2 cellular contexts compared by ENCODE assay signal in the genomic region with DNA sequence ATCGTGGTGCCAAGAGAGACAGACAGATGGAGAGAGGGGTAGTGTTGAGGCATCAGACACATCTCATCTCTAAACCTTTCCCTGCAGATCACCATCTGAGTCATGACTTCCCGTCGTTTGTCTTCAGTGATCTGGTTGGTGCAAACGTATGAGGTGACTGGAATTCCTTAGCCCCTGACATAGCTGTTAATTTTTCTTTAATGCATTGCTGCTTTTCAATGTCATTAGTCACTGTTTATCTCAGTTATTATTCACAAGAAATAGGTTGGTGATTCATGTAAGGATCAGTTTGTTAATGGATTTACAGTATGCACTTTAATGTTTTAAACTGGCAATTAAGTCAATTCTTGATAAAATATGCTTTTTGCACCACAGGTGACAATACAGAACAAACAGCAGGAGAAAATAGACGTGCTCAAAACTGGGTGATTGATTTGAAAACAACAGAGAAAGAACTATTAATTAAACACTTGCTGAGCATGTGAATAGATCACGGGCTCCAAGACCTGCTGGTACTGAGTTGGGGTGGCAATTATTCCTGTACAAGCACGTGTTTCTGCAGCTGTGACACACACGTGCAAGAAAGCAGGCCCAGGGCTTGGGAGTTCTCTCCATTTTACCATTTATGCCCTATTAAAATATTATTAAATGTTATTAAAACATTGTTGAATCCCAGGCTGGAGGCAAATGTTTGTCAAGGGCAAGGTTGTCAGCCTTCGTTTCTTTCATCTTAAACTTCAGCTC.
TF ChIP-seq lines count a peak whose summit lies in the region.

No MANE protein-coding gene starts in this region.

TF ChIP-seq in HEK293, 187 proteins besides CTCF, POLR2A, EP300 and RAD21 (continued from another document):
- TF ChIP-seq, protein P1, sequence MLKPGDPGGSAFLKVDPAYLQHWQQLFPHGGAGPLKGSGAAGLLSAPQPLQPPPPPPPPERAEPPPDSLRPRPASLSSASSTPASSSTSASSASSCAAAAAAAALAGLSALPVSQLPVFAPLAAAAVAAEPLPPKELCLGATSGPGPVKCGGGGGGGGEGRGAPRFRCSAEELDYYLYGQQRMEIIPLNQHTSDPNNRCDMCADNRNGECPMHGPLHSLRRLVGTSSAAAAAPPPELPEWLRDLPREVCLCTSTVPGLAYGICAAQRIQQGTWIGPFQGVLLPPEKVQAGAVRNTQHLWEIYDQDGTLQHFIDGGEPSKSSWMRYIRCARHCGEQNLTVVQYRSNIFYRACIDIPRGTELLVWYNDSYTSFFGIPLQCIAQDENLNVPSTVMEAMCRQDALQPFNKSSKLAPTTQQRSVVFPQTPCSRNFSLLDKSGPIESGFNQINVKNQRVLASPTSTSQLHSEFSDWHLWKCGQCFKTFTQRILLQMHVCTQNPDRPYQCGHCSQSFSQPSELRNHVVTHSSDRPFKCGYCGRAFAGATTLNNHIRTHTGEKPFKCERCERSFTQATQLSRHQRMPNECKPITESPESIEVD (tag by site-specific recombination; IDR thresholded peaks at IDR 0.05): 0 out of 2 replicates have a peak, but pooled peaks have one; percentile 10
- TF ChIP-seq SP7 (tag by site-specific recombination; IDR thresholded peaks at IDR 0.05): peak; percentile 58

TF ChIP-seq in SK-N-SH, 30 proteins besides CTCF, POLR2A, EP300 and RAD21 (continued from another document):
- TF ChIP-seq, protein P2, sequence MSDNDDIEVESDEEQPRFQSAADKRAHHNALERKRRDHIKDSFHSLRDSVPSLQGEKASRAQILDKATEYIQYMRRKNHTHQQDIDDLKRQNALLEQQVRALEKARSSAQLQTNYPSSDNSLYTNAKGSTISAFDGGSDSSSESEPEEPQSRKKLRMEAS (IDR thresholded peaks at IDR 0.05; ENCODE audit: low read depth): 0 out of 2 replicates have a peak, but pooled peaks have one; percentile 36
